In genomic region chr18:30705943-30706342, GRCh38 we compare ENCODE assay signal across 26 cellular contexts.
DNase-seq lines count a peak whose midpoint lies in the region; ATAC-seq, FAIRE-seq and TF ChIP-seq lines count a peak whose summit lies in the region.
"Had no signal": no experiment of that assay in that cellular context is flagged by ENCODE, and none has a peak within 500 bp of the region (broad histone marks: within the 10 kb centered on the region; RNA-seq: fewer than 3 reads in every experiment).

No MANE protein-coding gene starts in this region.

- H3K27ac ChIP-seq in WERI-Rb-1 (no peak overlapping the region), trophoblast cell (ENCODE audit: low read depth, low read length) (no peak overlapping the region)
- H3K27ac ChIP-seq: KMS-11 had no signal

- H3K4me2 ChIP-seq in trophoblast cell (ENCODE audit: low read length) = no peak overlapping the region
- H3K4me2 ChIP-seq: GM23338, KMS-11 had no signal

- H3K4me1 ChIP-seq in trophoblast cell (ENCODE audit: control insufficient read depth in 1 of 2, insufficient read depth in 2 of 2, low read length in 2 of 2) = no peaks in the 10 kb centered on the region
- H3K4me1 ChIP-seq: BE2C had no signal

- TF ChIP-seq CTCF in D721Med (IDR thresholded peaks at IDR 0.05; ENCODE audit: insufficient read depth, missing control alignments) (no peak), WERI-Rb-1 (IDR thresholded peaks at IDR 0.05; ENCODE audit: low read depth, low read length) (no peak)

- no peak overlapping the region for H2BK120ac ChIP-seq in trophoblast cell (ENCODE audit: insufficient read depth, low read length, poor library complexity)

- H2BK5ac ChIP-seq in trophoblast cell (ENCODE audit: low read depth, low read length, poor library complexity) = no peak overlapping the region

- peak; percentile 72 for FAIRE-seq in D721Med (lab: Jason Lieb, UNC)

- no peak overlapping the region for H2BK12ac ChIP-seq in trophoblast cell (ENCODE audit: low read length)

- H2AFZ ChIP-seq in trophoblast cell (ENCODE audit: insufficient read depth, low read length, poor library complexity) = no peak overlapping the region
- H2AFZ ChIP-seq: GM23338 had no signal

- no peak overlapping the region for H3K23ac ChIP-seq in trophoblast cell (ENCODE audit: low read length)

- WGBS in trophoblast cell (ENCODE audit: extremely low coverage, insufficient coverage, insufficient read length) = no CpG with 5 or more reads among the region's 4 CpGs

- no peak overlapping the region for H3K9ac ChIP-seq in trophoblast cell (ENCODE audit: low read length)
- H3K9ac ChIP-seq: KMS-11 had no signal

- no peak for DNase-seq in D721Med (ENCODE audit: insufficient read length, low spot score)
- DNase-seq in NCI-H82 treated with DMSO at 0.1 percent for 48 hours (lab: John Stamatoyannopoulos, UW; ENCODE audit: unreplicated experiment) = peak; percentile 30
- DNase-seq in WERI-Rb-1 = peak; percentile 38
- peak; percentile 13 to 15 for DNase-seq in trophoblast cell
- DNase-seq in HT-29 (ENCODE audit: low spot score) = no peak
- no peak for DNase-seq in NCI-H1417 treated with DMSO at 0.1 percent for 48 hours (lab: John Stamatoyannopoulos, UW)
- DNase-seq: 8988T; ACHN; BE2C; Calu3; CD8-positive, alpha-beta memory T cell; DMS153; H9; IMR-90; MM.1S; NCI-H1048; NCI-H1436; NCI-H187; NCI-H2107; NCI-H524; NCI-H748 treated with DMSO at 0.1 percent for 48 hours; Right ventricle myocardium superior; RPMI8226 had no signal

- no peak overlapping the region for H3K18ac ChIP-seq in trophoblast cell (ENCODE audit: low read length)

- no peaks in the 10 kb centered on the region for H3K36me3 ChIP-seq in WERI-Rb-1
- no peaks in the 10 kb centered on the region for H3K36me3 ChIP-seq in trophoblast cell (ENCODE audit: control insufficient read depth in 1 of 2, insufficient read depth in 2 of 2, low read length in 2 of 2)
- H3K36me3 ChIP-seq: BE2C had no signal

- no peak overlapping the region for H4K91ac ChIP-seq in trophoblast cell (ENCODE audit: low read depth, low read length)

- no peak overlapping the region for H3K14ac ChIP-seq in trophoblast cell (ENCODE audit: low read length)

- ATAC-seq in GM19463 (IDR thresholded peaks at IDR 0.05; ENCODE audit: unreplicated experiment) = no peak
- ATAC-seq: GM23338 had no signal

- no peak overlapping the region for H4K12ac ChIP-seq in trophoblast cell (ENCODE audit: low read depth, low read length)

- H3K27me3 ChIP-seq in WERI-Rb-1 (ENCODE audit: insufficient read depth, low read depth, severe bottlenecking) (no peaks in the 10 kb centered on the region), trophoblast cell (ENCODE audit: insufficient read depth, low read length) (no peaks in the 10 kb centered on the region)
- H3K27me3 ChIP-seq: BE2C had no signal

- no peak overlapping the region for H4K8ac ChIP-seq in trophoblast cell (ENCODE audit: low read depth, low read length)

- no peaks in the 10 kb centered on the region for H3K79me1 ChIP-seq in trophoblast cell (ENCODE audit: low read length)

- H3K79me2 ChIP-seq in trophoblast cell (ENCODE audit: control insufficient read depth, insufficient read depth, low read length, poor library complexity) = no peaks in the 10 kb centered on the region

- H3K9me3 ChIP-seq in WERI-Rb-1 (ENCODE audit: severe bottlenecking) = no peaks in the 10 kb centered on the region
- no peaks in the 10 kb centered on the region for H3K9me3 ChIP-seq in trophoblast cell (ENCODE audit: insufficient read depth, low read depth, low read length)
- H3K9me3 ChIP-seq: BE2C had no signal

- no peak overlapping the region for H2AK5ac ChIP-seq in trophoblast cell (ENCODE audit: low read length)

- no peak overlapping the region for H3K4me3 ChIP-seq in WERI-Rb-1 (ENCODE audit: low read depth, low read length)
- no peak overlapping the region for H3K4me3 ChIP-seq in trophoblast cell (ENCODE audit: low read depth, low read length)
- H3K4me3 ChIP-seq: GM23338 had no signal

- no peak overlapping the region for H3K4ac ChIP-seq in trophoblast cell (ENCODE audit: low read depth, low read length)

Comparison
In these comparisons a context has a peak if more than half of its experiments do, and no peak if none do; other contexts are left out.
1. DNase-seq: peak in NCI-H82 treated with DMSO at 0.1 percent for 48 hours (single experiment), WERI-Rb-1 (single experiment) and trophoblast cell (2 of 2); none in D721Med (single experiment), HT-29 (single experiment) and NCI-H1417 treated with DMSO at 0.1 percent for 48 hours (single experiment).